17 cellular contexts compared by ENCODE assay signal in the genomic region with DNA sequence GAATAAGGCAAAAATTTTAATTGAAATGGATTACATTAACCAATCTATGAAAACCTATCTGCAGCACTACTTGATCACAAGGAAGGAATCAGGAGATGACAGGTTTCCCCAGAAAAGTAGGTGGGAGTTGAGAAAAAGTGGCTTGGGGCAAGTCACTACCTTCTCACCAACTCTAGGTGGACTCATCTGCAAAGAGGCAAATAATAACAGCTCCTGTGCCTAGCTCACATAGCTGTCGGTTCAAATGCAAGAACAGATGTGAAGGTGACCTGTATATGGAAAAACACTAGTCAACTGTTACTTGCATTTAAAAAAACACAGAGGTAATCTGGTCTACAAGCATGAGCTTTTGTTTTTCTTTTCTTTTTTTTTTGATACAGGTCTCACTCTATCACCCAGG.
DNase-seq lines count a peak whose midpoint lies in the region; ATAC-seq, FAIRE-seq and TF ChIP-seq lines count a peak whose summit lies in the region.
"Had no signal": no experiment of that assay in that cellular context is flagged by ENCODE, and none has a peak within 500 bp of the region (broad histone marks: within the 10 kb centered on the region; RNA-seq: fewer than 3 reads in every experiment).

No MANE protein-coding gene starts in this region.

- H2AK5ac ChIP-seq in H1 (ENCODE audit: low read depth, low read length) = no peak overlapping the region

- H3K79me1 ChIP-seq in H1 (ENCODE audit: low read depth, low read length) = no peaks in the 10 kb centered on the region

- H2BK120ac ChIP-seq in H1 (replicated peaks; ENCODE audit: low read depth, low read length) = no peak overlapping the region

- no peak overlapping the region for H2AFZ ChIP-seq in H1 (ENCODE audit: low read length)

- H3K4me3 ChIP-seq in NB4 (ENCODE audit: low read depth, low read length) = no peak overlapping the region
- no peak overlapping the region for H3K4me3 ChIP-seq in H1 (ENCODE audit: extremely low read depth in 1 of 4, insufficient read depth in 2 of 4, low read depth in 3 of 4, low read length in 4 of 4)
- H3K4me3 ChIP-seq in spleen = no peak overlapping the region
- no peak overlapping the region for H3K4me3 ChIP-seq in breast epithelium
- H3K4me3 ChIP-seq: adrenal gland, uterus had no signal

- H3K4me2 ChIP-seq in H1 (ENCODE audit: insufficient read depth in 1 of 2, low read depth in 2 of 2, low read length in 2 of 2) = no peak overlapping the region

- no peak for FAIRE-seq in H1 (lab: Jason Lieb, UNC)
- FAIRE-seq: frontal cortex, G401.6, H54 had no signal

- no peak overlapping the region for H3K4ac ChIP-seq in H1 (replicated peaks; ENCODE audit: insufficient read length, low read depth, low read length)

- POLR2A ChIA-PET in H1 (lab: Charles Lee; ENCODE audit: partially characterized antibody) = no interaction called here

- ATAC-seq in left ventricle myocardium superior (peak; percentile 62), Right ventricle myocardium superior (ENCODE audit: poor library complexity) (no peak)
- ATAC-seq: activated CD8-positive, alpha-beta memory T cell treated with anti-CD3 and anti-CD28 coated beads, Interleukin-2, amount 10 ng/mL, durations not matched to agents 7 days and 5 days had no signal

- H4K5ac ChIP-seq in H1 (ENCODE audit: insufficient read length, low read depth, low read length) = no peak overlapping the region

- no peak for TF ChIP-seq EP300 in H1 (IDR thresholded peaks at IDR 0.05; ENCODE audit: borderline replicate concordance in 1 of 2, low read depth in 2 of 2, low read length in 2 of 2)

- intact Hi-C loops in left ventricle myocardium superior (cut with micrococcal nuclease) = no loop called here
- intact Hi-C loops in Right ventricle myocardium superior (cut with DNase I) = no loop called here
- intact Hi-C loops in spleen (cut with DNase I; ENCODE audit: low total_unique reads) = no loop called here
- intact Hi-C loops in breast epithelium (cut with DNase I; ENCODE audit: low total_unique reads) = no loop called here

- no peak overlapping the region for H3K23ac ChIP-seq in H1 (ENCODE audit: insufficient read length)

- H3K56ac ChIP-seq in H1 (replicated peaks; ENCODE audit: insufficient read length, low read depth, low read length) = no peak overlapping the region

- no peak overlapping the region for H3K9ac ChIP-seq in H1 (replicated peaks in 1 of 4; ENCODE audit: extremely low read depth in 1 of 4, low read depth in 3 of 4, low read length in 3 of 4)

- no peak overlapping the region for H3K14ac ChIP-seq in H1 (ENCODE audit: insufficient read length)

- no peak overlapping the region for H2BK12ac ChIP-seq in H1 (ENCODE audit: low read depth, low read length)

- no peak overlapping the region for H2BK20ac ChIP-seq in H1 (ENCODE audit: low read length)

- H3K27me3 ChIP-seq in H1 (replicated peaks in 1 of 4; ENCODE audit: control insufficient read depth in 3 of 4, extremely low read depth in 1 of 4, insufficient read depth in 3 of 4, low read length in 3 of 4) (no peaks in the 10 kb centered on the region), spleen (replicated peaks in 1 of 7) (peaks cover 0 to 11% (median 0%) of the 10 kb centered on the region in 7 donors), breast epithelium (no peaks in the 10 kb centered on the region)
- H3K27me3 ChIP-seq: adrenal gland, uterus had no signal

- TF ChIP-seq POLR2A in NB4 (IDR thresholded peaks at IDR 0.05; ENCODE audit: extremely low read depth, insufficient read length) (no peak), H1 (IDR thresholded peaks at IDR 0.05; ENCODE audit: control extremely low read depth in 1 of 2, low read depth in 2 of 2, low read length in 2 of 2) (no peak), spleen (IDR thresholded peaks at IDR 0.05) (no peak), breast epithelium (IDR thresholded peaks at IDR 0.05) (no peak)

- H4K20me1 ChIP-seq in H1 (replicated peaks in 1 of 2; ENCODE audit: control insufficient read depth in 1 of 2, insufficient read depth in 2 of 2, low read length in 2 of 2) = no peaks in the 10 kb centered on the region

- H3K79me2 ChIP-seq in H1 (ENCODE audit: control insufficient read depth in 1 of 2, insufficient read depth in 2 of 2, low read length in 2 of 2) = no peaks in the 10 kb centered on the region

- 93% methylated on average over 1 of the region's 1 CpG; no CpG with 5 or more reads in 1 of the 2 experiments for WGBS in H1 (ENCODE audit: extremely low coverage in 1 of 2, insufficient coverage in 1 of 2, insufficient read length in 1 of 2, insufficient replicate concordance in 2 of 2, low coverage in 1 of 2, low lambda C conversion rate in 2 of 2, missing lambda C conversion rate in 1 of 2), 2 experiments
- 84 to 97% (median 86%) methylated on average over 1 of the region's 1 CpG for WGBS in spleen, 5 donors

- H3K27ac ChIP-seq in H1 (ENCODE audit: low read depth, low read length) = no peak overlapping the region
- no peak overlapping the region for H3K27ac ChIP-seq in spleen
- no peak overlapping the region for H3K27ac ChIP-seq in breast epithelium
- H3K27ac ChIP-seq: adrenal gland, uterus had no signal

- no peaks in the 10 kb centered on the region for H3K36me3 ChIP-seq in H1 (ENCODE audit: control insufficient read depth in 2 of 4, insufficient read depth in 4 of 4, low read length in 3 of 4)
- no peaks in the 10 kb centered on the region for H3K36me3 ChIP-seq in spleen
- H3K36me3 ChIP-seq in breast epithelium = no peaks in the 10 kb centered on the region
- H3K36me3 ChIP-seq: adrenal gland, uterus had no signal

- peak; percentile 52 to 66 for TF ChIP-seq RAD21 in H1 (IDR thresholded peaks at IDR 0.05 in 1 of 2, conservative IDR thresholded peaks at IDR 0.05 in 1 of 2; ENCODE audit: low read depth in 2 of 2, low read length in 2 of 2)

- H3K9me3 ChIP-seq in H1 (ENCODE audit: insufficient read depth in 2 of 2, low read depth in 1 of 2, low read length in 1 of 2) (no peaks in the 10 kb centered on the region), spleen (no peaks in the 10 kb centered on the region), breast epithelium (no peaks in the 10 kb centered on the region)
- H3K9me3 ChIP-seq: adrenal gland, uterus had no signal

- TF ChIP-seq CTCF in NB4 (IDR thresholded peaks at IDR 0.05; ENCODE audit: low read depth, low read length) = peak; percentile 10
- peak in 2 of 3 experiments; percentile 26 to 41; a peak in 2 of 4 replicates for TF ChIP-seq CTCF in H1 (IDR thresholded peaks at IDR 0.05; ENCODE audit: control extremely low read depth in 1 of 3, insufficient read depth in 1 of 3, low read depth in 1 of 3, low read length in 3 of 3)
- no peak for TF ChIP-seq CTCF in spleen (IDR thresholded peaks at IDR 0.05 in 8 of 11, conservative IDR thresholded peaks at IDR 0.05 in 3 of 11)
- TF ChIP-seq CTCF in breast epithelium (IDR thresholded peaks at IDR 0.05) = no peak

- no peak overlapping the region for H3K18ac ChIP-seq in H1 (ENCODE audit: extremely low read depth, low read length)

- no peaks in the 10 kb centered on the region for H3K4me1 ChIP-seq in H1 (replicated peaks in 1 of 4; ENCODE audit: control insufficient read depth in 3 of 4, insufficient read depth in 4 of 4, low read length in 3 of 4)
- no peaks in the 10 kb centered on the region for H3K4me1 ChIP-seq in spleen
- H3K4me1 ChIP-seq in breast epithelium = no peaks in the 10 kb centered on the region
- H3K4me1 ChIP-seq: adrenal gland, uterus had no signal

- no peaks in the 10 kb centered on the region for H3K23me2 ChIP-seq in H1 (ENCODE audit: low read depth, low read length)

- H2BK5ac ChIP-seq in H1 (ENCODE audit: low read depth, low read length) = no peak overlapping the region

- no peak overlapping the region for H4K91ac ChIP-seq in H1 (replicated peaks; ENCODE audit: insufficient read length, low read length)

- H4K8ac ChIP-seq in H1 (ENCODE audit: extremely low read depth, insufficient read depth, low read length) = no peak overlapping the region

- no peak overlapping the region for H2BK15ac ChIP-seq in H1 (ENCODE audit: low read length)

- CTCF ChIA-PET in H1 (lab: Charles Lee; ENCODE audit: partially characterized antibody) = interaction anchor here (0.6 to 4.1 kb wide), 10 partner anchors 9 to 247 kb away, joined by 3 to 15 read pairs (median 3); no protein-coding TSS in a partner anchor

- DNase-seq in left ventricle myocardium superior (no peak), Right ventricle myocardium superior (no peak), NB4 (ENCODE audit: low read depth) (peak; percentile 15), H1 (ENCODE audit: low read depth in 1 of 2, low spot score in 2 of 2) (no peak), spleen (no peak), breast epithelium (ENCODE audit: low spot score in 2 of 2) (no peak), NCI-H146 treated with DMSO at 0.1 percent for 48 hours (lab: John Stamatoyannopoulos, UW; ENCODE audit: unreplicated experiment) (no peak), AG08396 (ENCODE audit: low spot score) (no peak)
- DNase-seq: activated CD8-positive, alpha-beta memory T cell treated with anti-CD3 and anti-CD28 coated beads, Interleukin-2, amount 10 ng/mL, durations not matched to agents 7 days and 5 days; adrenal gland; NCI-H1436 treated with DMSO at 0.1 percent for 48 hours; stimulated activated CD4-positive, alpha-beta T cell treated with anti-CD3 and anti-CD28 coated beads, Interleukin-4, amount 100 ng/mL, for 24 hours; substantia nigra; uterus had no signal

TF ChIP-seq in H1, 55 proteins besides CTCF, POLR2A, EP300 and RAD21 (continues in another document):
- TF ChIP-seq POLR2AphosphoS5 (IDR thresholded peaks at IDR 0.05; ENCODE audit: low read depth, low read length) (no peak), MAFK (IDR thresholded peaks at IDR 0.05; ENCODE audit: low read depth, low read length) (no peak), EGR1 (IDR thresholded peaks at IDR 0.05; ENCODE audit: borderline replicate concordance, low read depth, low read length) (no peak), RXRA (IDR thresholded peaks at IDR 0.05; ENCODE audit: insufficient read depth, low read depth, low read length) (no peak), FOSL1 (IDR thresholded peaks at IDR 0.05; ENCODE audit: insufficient read depth, low read depth, low read length) (no peak), GABPA (IDR thresholded peaks at IDR 0.05; ENCODE audit: borderline replicate concordance, insufficient read depth, low read length) (no peak), SUZ12 (IDR thresholded peaks at IDR 0.05; ENCODE audit: low read length) (no peak), EZH2 (IDR thresholded peaks at IDR 0.05; ENCODE audit: low read depth, low read length, severe bottlenecking) (no peak), YY1 (IDR thresholded peaks at IDR 0.05; ENCODE audit: low read depth, low read length) (no peak), CBX5 (IDR thresholded peaks at IDR 0.05; ENCODE audit: low read depth, low read length) (no peak)

Comparison
In these comparisons a context has a peak if more than half of its experiments do, and no peak if none do; other contexts are left out.
1. CTCF ChIP-seq: peak in NB4 (single experiment) and H1 (2 of 3); none in spleen (0 of 11) and breast epithelium (0 of 3).